Comparison of ENCODE assay signal across 8 cellular contexts in genomic region chr12:48865141-48865440, GRCh38. TPM values are rescaled to one million over a fixed set of nuclear protein-coding genes. Genes with fewer than 3 reads are reported as not detected.
DNase-seq lines count a peak whose midpoint lies in the region; ATAC-seq and TF ChIP-seq lines count a peak whose summit lies in the region.

No MANE protein-coding gene starts in this region.

- no peak for TF ChIP-seq CTCF in CD4-positive, alpha-beta T cell (IDR thresholded peaks at IDR 0.05)
- no peak for TF ChIP-seq CTCF in natural killer cell (IDR thresholded peaks at IDR 0.05)

- no peaks in the 10 kb centered on the region for H3K9me3 Mint-ChIP-seq in CD4-positive, alpha-beta T cell
- H3K9me3 Mint-ChIP-seq in IgD-negative memory B cell (no peaks in the 10 kb centered on the region), natural killer cell (no peaks in the 10 kb centered on the region)

- H3K9me3 ChIP-seq in CD4-positive, alpha-beta T cell (ENCODE audit: control insufficient read depth, low read length), result no peaks in the 10 kb centered on the region

- peak overlapping the region; percentile 90 for H3K4me3 Mint-ChIP-seq in CD4-positive, alpha-beta T cell
- H3K4me3 Mint-ChIP-seq in IgD-negative memory B cell, result peak overlapping the region; percentile 90 to 97 (median 93)
- peak overlapping the region; percentile 96 for H3K4me3 Mint-ChIP-seq in natural killer cell

- peak overlapping the region; percentile 25 for H3K27ac ChIP-seq in CD4-positive, alpha-beta T cell (ENCODE audit: low read depth, low read length)
- H3K27ac ChIP-seq in cingulate gyrus (ENCODE audit: low read depth, low read length), result peak overlapping the region; percentile 47

- intact Hi-C loops in CD4-positive, alpha-beta T cell (cut with DNase I, micrococcal nuclease), result no loop called here
- intact Hi-C loops in natural killer cell (cut with micrococcal nuclease), result loop anchor here (2.0 kb wide), 1 partner anchor 68 kb away; no protein-coding TSS in a partner anchor

- no peaks in the 10 kb centered on the region for H3K36me3 Mint-ChIP-seq in CD4-positive, alpha-beta T cell (ENCODE audit: low read depth)
- peaks cover 8% of the 10 kb centered on the region for H3K36me3 Mint-ChIP-seq in IgD-negative memory B cell
- no peaks in the 10 kb centered on the region for H3K36me3 Mint-ChIP-seq in natural killer cell

- CTCF ChIA-PET in CD4-positive, alpha-beta T cell (lab: Charles Lee), result interaction anchor here (1.1 to 3.8 kb wide), 7 partner anchors 8 to 123 kb away, joined by 3 to 32 read pairs (median 7); partner anchors contain the start of gene WNT1

- POLR2A ChIA-PET in CD4-positive, alpha-beta T cell (lab: Charles Lee), result interaction anchor here (0.9 to 2.5 kb wide), 11 partner anchors 13 to 132 kb away, joined by 3 to 60 read pairs (median 4); partner anchors contain the start of genes ARF3, DDX23 and FKBP11

- H3K4me1 Mint-ChIP-seq in CD4-positive, alpha-beta T cell (ENCODE audit: low read depth), result peaks cover 28% of the 10 kb centered on the region
- H3K4me1 Mint-ChIP-seq in IgD-negative memory B cell, result peaks cover 17 to 24% (median 18%) of the 10 kb centered on the region in 3 donors
- peaks cover 17 to 24% of the 10 kb centered on the region in 2 donors for H3K4me1 Mint-ChIP-seq in natural killer cell

- peaks cover 20% of the 10 kb centered on the region for H3K27me3 ChIP-seq in CD4-positive, alpha-beta T cell (ENCODE audit: control insufficient read depth, insufficient read depth, low read length)

- peak overlapping the region; percentile 72 for H3K27ac Mint-ChIP-seq in CD4-positive, alpha-beta T cell
- peak overlapping the region; percentile 52 to 94 (median 91) for H3K27ac Mint-ChIP-seq in IgD-negative memory B cell
- H3K27ac Mint-ChIP-seq in natural killer cell, result peak overlapping the region; percentile 80

- ATAC-seq in CD4-positive, alpha-beta T cell (ENCODE audit: poor library complexity), result peak; percentile 24
- ATAC-seq in natural killer cell, result no peak
- ATAC-seq in GM18502 (IDR thresholded peaks at IDR 0.05; ENCODE audit: poor library complexity, unreplicated experiment), result no peak
- no peak for ATAC-seq in GM21423 (IDR thresholded peaks at IDR 0.05; ENCODE audit: unreplicated experiment)

- peaks cover 35% of the 10 kb centered on the region for H3K27me3 Mint-ChIP-seq in CD4-positive, alpha-beta T cell
- H3K27me3 Mint-ChIP-seq in IgD-negative memory B cell (peaks cover 13% of the 10 kb centered on the region), natural killer cell (ENCODE audit: low read depth in 2 of 2) (peaks cover 32 to 45% of the 10 kb centered on the region in 2 donors)

- DNase-seq in CD4-positive, alpha-beta T cell, result peak in 1 of 10 experiments; percentile 7
- DNase-seq in natural killer cell, result peak; percentile 16
- DNase-seq in OCI-M1 (lab: John Stamatoyannopoulos, UW), result no peak
- DNase-seq in ecto neural progenitor cell (ENCODE audit: low spot score), result no peak

RNA-seq across cellular contexts. Expression of gene RND1, which starts 0.6 kb away (rescaled TPM):
- 1 to 10 TPM; 4.8 to 5.7 TPM for total RNA-seq in CD4-positive, alpha-beta T cell
- 2.6 TPM for polyA plus RNA-seq in IgD-negative memory B cell
- 1 to 10 TPM; 1.7 to 6.8 (median 5.6) TPM for total RNA-seq in natural killer cell

RNA-seq across cellular contexts. Expression of gene DDX23, which starts 13.1 kb away (rescaled TPM):
- total RNA-seq in CD4-positive, alpha-beta T cell, result 10 to 100 TPM; 69.4 to 76.5 TPM
- 51.8 TPM for polyA plus RNA-seq in IgD-negative memory B cell
- 100 to 1,000 TPM in 2 of 3 donors, 10 to 100 TPM in 1; 96.0 to 123 (median 104) TPM for total RNA-seq in natural killer cell

RNA-seq across cellular contexts. Expression of gene CACNB3, which starts 46.8 kb away (rescaled TPM):
- total RNA-seq in CD4-positive, alpha-beta T cell, result 1 to 10 TPM; 3.9 to 5.7 TPM
- 0.39 TPM for polyA plus RNA-seq in IgD-negative memory B cell
- total RNA-seq in natural killer cell, result 10 to 100 TPM in 2 of 3 donors, 1 to 10 TPM in 1; 7.2 to 12.4 (median 12.2) TPM
